23 cellular contexts compared by ENCODE assay signal in the genomic region with DNA sequence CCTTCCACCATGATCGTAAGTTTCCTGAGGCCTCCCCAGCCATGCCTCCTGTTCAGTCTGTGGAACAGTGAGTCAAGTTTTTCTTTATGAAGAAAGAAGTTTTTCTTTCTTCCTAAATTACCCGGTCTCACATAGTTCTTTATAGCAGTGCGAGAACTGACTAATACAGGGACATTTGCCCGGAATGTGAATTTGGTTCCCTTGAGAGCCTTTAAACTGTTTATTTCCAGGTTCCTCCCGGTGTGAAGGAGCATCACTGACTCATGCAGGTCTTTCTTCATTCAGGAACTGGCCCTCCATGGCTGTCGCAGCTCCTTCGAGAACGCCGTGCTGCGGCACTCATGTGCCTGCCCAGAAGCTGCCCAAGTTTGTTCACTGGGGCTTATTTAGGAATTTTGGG.
"Had no signal": no experiment of that assay in that cellular context is flagged by ENCODE, and none has a peak within 500 bp of the region (broad histone marks: within the 10 kb centered on the region; RNA-seq: fewer than 3 reads in every experiment).

No MANE protein-coding gene starts in this region.

- H3K9ac ChIP-seq: parathyroid adenoma had no signal

- H3K27ac ChIP-seq: coronary artery, gastrocnemius medialis, heart right ventricle, parathyroid adenoma, stomach, thoracic aorta, transverse colon had no signal

- H3K36me3 ChIP-seq: gastrocnemius medialis, heart right ventricle, stomach, thoracic aorta, transverse colon had no signal

- H3K4me1 ChIP-seq: parathyroid adenoma had no signal

- H2AFZ ChIP-seq: parathyroid adenoma had no signal

- H3K4me3 Mint-ChIP-seq: endodermal cell, natural killer cell had no signal

- ATAC-seq: gastrocnemius medialis, heart right ventricle, left lobe of liver, mucosa of descending colon, natural killer cell, sciatic nerve had no signal

- DNase-seq: cerebellar nuclear complex; effector CD4-positive, alpha-beta T cell; endodermal cell; erythroblast; gastrocnemius medialis; heart right ventricle; hypothalamus; kidney glomerular epithelial cell; mammary epithelial cell; mucosa of descending colon; natural killer cell; occipital lobe; small intestine; stimulated activated CD4-positive, alpha-beta T cell treated with anti-CD3 and anti-CD28 coated beads, Interleukin-12 subunit alpha, Interleukin-12 subunit beta, amount 100 ng/mL, for 4 hours; stimulated activated naive CD4-positive, alpha-beta T cell; stomach; substantia nigra; transverse colon had no signal

- H3K79me2 ChIP-seq: parathyroid adenoma had no signal

- H3K4me3 ChIP-seq: coronary artery, gastrocnemius medialis, heart right ventricle, mucosa of descending colon, stomach, thoracic aorta, transverse colon had no signal

- H3K36me3 Mint-ChIP-seq: natural killer cell had no signal

- H3K27ac Mint-ChIP-seq: endodermal cell, natural killer cell had no signal

- H3K9me3 Mint-ChIP-seq: natural killer cell had no signal

- H3K27me3 ChIP-seq: gastrocnemius medialis, transverse colon had no signal

- H3K9me3 ChIP-seq: gastrocnemius medialis, mucosa of descending colon, transverse colon had no signal
